ENCODE assay signal across 9 cellular contexts in genomic region chr1:119080586-119080985, GRCh38. TPM values are rescaled to one million over a fixed set of nuclear protein-coding genes. Genes with fewer than 3 reads are reported as not detected.
DNase-seq lines count a peak whose midpoint lies in the region; ATAC-seq lines count a peak whose summit lies in the region.
"Had no signal": no experiment of that assay in that cellular context is flagged by ENCODE, and none has a peak within 500 bp of the region (broad histone marks: within the 10 kb centered on the region; RNA-seq: fewer than 3 reads in every experiment).

No MANE protein-coding gene starts in this region.

- intact Hi-C loops in left ventricle myocardium superior (cut with micrococcal nuclease): no loop called here
- intact Hi-C loops in Right ventricle myocardium inferior (cut with DNase I): no loop called here

- ATAC-seq in left ventricle myocardium superior (peak; percentile 63), Right ventricle myocardium inferior (no peak), GM18519 (IDR thresholded peaks at IDR 0.05; ENCODE audit: low FRiP score, unreplicated experiment) (no peak), GM18517 (IDR thresholded peaks at IDR 0.05; ENCODE audit: unreplicated experiment) (no peak)

- DNase-seq in left ventricle myocardium superior (no peak), Right ventricle myocardium inferior (ENCODE audit: missing footprints) (no peak), brain pericyte (ENCODE audit: low read depth, low spot score) (peak; percentile 81), kidney glomerular epithelial cell (lab: John Stamatoyannopoulos, UW) (peak; percentile 94), NCI-H2107 (lab: John Stamatoyannopoulos, UW) (no peak), NCI-H1092 (lab: John Stamatoyannopoulos, UW) (no peak)
- DNase-seq: activated naive CD4-positive, alpha-beta T cell treated with anti-CD3 and anti-CD28 coated beads, Interleukin-2, amount 50 U/mL, for 16 hours had no signal

RNA-seq across cellular contexts. Expression of gene WARS2, which starts 59.9 kb away (rescaled TPM):
- 9.3 TPM for total RNA-seq in left ventricle myocardium superior
- 5.8 TPM for total RNA-seq in Right ventricle myocardium inferior

Comparison
In these comparisons a context has a peak if more than half of its experiments do, and no peak if none do; other contexts are left out.
1. DNase-seq: peak in brain pericyte (single experiment) and kidney glomerular epithelial cell (single experiment); none in left ventricle myocardium superior (single experiment), Right ventricle myocardium inferior (single experiment), NCI-H2107 (single experiment) and NCI-H1092 (single experiment).